Comparison of ENCODE assay signal across 16 cellular contexts in genomic region chr20:25643735-25644134, GRCh38. TPM values are rescaled to one million over a fixed set of nuclear protein-coding genes. Genes with fewer than 3 reads are reported as not detected.
DNase-seq lines count a peak whose midpoint lies in the region; ATAC-seq and TF ChIP-seq lines count a peak whose summit lies in the region.
"Had no signal": no experiment of that assay in that cellular context is flagged by ENCODE, and none has a peak within 500 bp of the region (broad histone marks: within the 10 kb centered on the region; RNA-seq: fewer than 3 reads in every experiment).

No MANE protein-coding gene starts in this region.

- H3K4me3 ChIP-seq in CD8-positive, alpha-beta T cell (ENCODE audit: low read depth, low read length): no peak overlapping the region
- H3K4me3 ChIP-seq in Jurkat, Clone E6-1 (ENCODE audit: low read length): no peak overlapping the region
- H3K4me3 ChIP-seq in suprapubic skin: no peak overlapping the region

- H3K36me3 Mint-ChIP-seq in activated CD8-positive, alpha-beta T cell treated with anti-CD3 and anti-CD28 coated beads for 36 hours (ENCODE audit: low read depth): peaks cover 24% of the 10 kb centered on the region
- H3K36me3 Mint-ChIP-seq in activated CD8-positive, alpha-beta T cell treated with anti-CD3 and anti-CD28 coated beads, Interleukin-2, amount 10 ng/mL, durations not matched to agents 7 days and 5 days (ENCODE audit: low read depth): peaks cover 12% of the 10 kb centered on the region
- peaks cover 21% of the 10 kb centered on the region for H3K36me3 Mint-ChIP-seq in CD8-positive, alpha-beta T cell
- H3K36me3 Mint-ChIP-seq in effector memory CD8-positive, alpha-beta T cell (ENCODE audit: insufficient read depth): peaks cover 2% of the 10 kb centered on the region

- H3K9me3 ChIP-seq in CD8-positive, alpha-beta T cell (ENCODE audit: low read length): no peaks in the 10 kb centered on the region
- no peaks in the 10 kb centered on the region for H3K9me3 ChIP-seq in suprapubic skin

- H3K36me3 ChIP-seq in CD8-positive, alpha-beta T cell (ENCODE audit: insufficient read depth, low read length): no peaks in the 10 kb centered on the region
- H3K36me3 ChIP-seq in suprapubic skin: peaks cover 28% of the 10 kb centered on the region

- no peak for TF ChIP-seq CTCF in activated CD8-positive, alpha-beta T cell treated with anti-CD3 and anti-CD28 coated beads for 36 hours (IDR thresholded peaks at IDR 0.05)
- no peak for TF ChIP-seq CTCF in CD8-positive, alpha-beta T cell (IDR thresholded peaks at IDR 0.05)
- TF ChIP-seq CTCF in suprapubic skin (IDR thresholded peaks at IDR 0.05): no peak

- peaks cover 3% of the 10 kb centered on the region for H3K4me1 ChIP-seq in CD8-positive, alpha-beta T cell (ENCODE audit: insufficient read depth, low read length)
- no peaks in the 10 kb centered on the region for H3K4me1 ChIP-seq in suprapubic skin

- peak overlapping the region; percentile 7 for H3K27ac Mint-ChIP-seq in activated CD8-positive, alpha-beta T cell treated with anti-CD3 and anti-CD28 coated beads for 36 hours
- H3K27ac Mint-ChIP-seq in activated CD8-positive, alpha-beta T cell treated with anti-CD3 and anti-CD28 coated beads, Interleukin-2, amount 10 ng/mL, durations not matched to agents 7 days and 5 days: no peak overlapping the region
- peak overlapping the region; percentile 3 for H3K27ac Mint-ChIP-seq in CD8-positive, alpha-beta T cell
- peak overlapping the region; percentile 6 to 24 for H3K27ac Mint-ChIP-seq in effector memory CD8-positive, alpha-beta T cell

- intact Hi-C loops in activated CD8-positive, alpha-beta T cell treated with anti-CD3 and anti-CD28 coated beads for 36 hours (cut with micrococcal nuclease): no loop called here
- intact Hi-C loops in CD8-positive, alpha-beta T cell (cut with DNase I, micrococcal nuclease): no loop called here

- POLR2A ChIA-PET in activated CD8-positive, alpha-beta T cell treated with anti-CD3 and anti-CD28 coated beads for 36 hours (lab: Charles Lee): interaction anchor here (1.0 kb wide), 1 partner anchor 48 kb away, joined by 3 read pairs; no protein-coding TSS in a partner anchor
- POLR2A ChIA-PET in activated CD8-positive, alpha-beta T cell treated with anti-CD3 and anti-CD28 coated beads, Interleukin-2, amount 10 ng/mL, durations not matched to agents 7 days and 5 days (lab: Charles Lee): no interaction called here
- POLR2A ChIA-PET in CD8-positive, alpha-beta T cell (lab: Charles Lee): no interaction called here

- no peaks in the 10 kb centered on the region for H3K27me3 Mint-ChIP-seq in activated CD8-positive, alpha-beta T cell treated with anti-CD3 and anti-CD28 coated beads for 36 hours
- no peaks in the 10 kb centered on the region for H3K27me3 Mint-ChIP-seq in activated CD8-positive, alpha-beta T cell treated with anti-CD3 and anti-CD28 coated beads, Interleukin-2, amount 10 ng/mL, durations not matched to agents 7 days and 5 days (ENCODE audit: low read depth)
- no peaks in the 10 kb centered on the region for H3K27me3 Mint-ChIP-seq in CD8-positive, alpha-beta T cell (ENCODE audit: low read depth)
- H3K27me3 Mint-ChIP-seq in effector memory CD8-positive, alpha-beta T cell: no peaks in the 10 kb centered on the region
- H3K27me3 Mint-ChIP-seq: IgD-negative memory B cell had no signal

- peaks cover 2% of the 10 kb centered on the region for H3K9me3 Mint-ChIP-seq in activated CD8-positive, alpha-beta T cell treated with anti-CD3 and anti-CD28 coated beads for 36 hours
- H3K9me3 Mint-ChIP-seq in activated CD8-positive, alpha-beta T cell treated with anti-CD3 and anti-CD28 coated beads, Interleukin-2, amount 10 ng/mL, durations not matched to agents 7 days and 5 days (ENCODE audit: insufficient read depth): no peaks in the 10 kb centered on the region
- H3K9me3 Mint-ChIP-seq in CD8-positive, alpha-beta T cell: no peaks in the 10 kb centered on the region
- no peaks in the 10 kb centered on the region for H3K9me3 Mint-ChIP-seq in effector memory CD8-positive, alpha-beta T cell

- DNase-seq in activated CD8-positive, alpha-beta T cell treated with anti-CD3 and anti-CD28 coated beads for 36 hours: peak; percentile 45
- no peak for DNase-seq in activated CD8-positive, alpha-beta T cell treated with anti-CD3 and anti-CD28 coated beads, Interleukin-2, amount 10 ng/mL, durations not matched to agents 7 days and 5 days
- peak in 1 of 7 experiments; percentile 23 for DNase-seq in CD8-positive, alpha-beta T cell
- peak; percentile 81 for DNase-seq in Jurkat, Clone E6-1 (ENCODE audit: low read depth, low spot score)
- peak in 2 of 3 experiments; percentile 1 to 2 for DNase-seq in effector memory CD8-positive, alpha-beta T cell
- DNase-seq in suprapubic skin (ENCODE audit: low spot score in 2 of 2) (no peak), NCI-H146 treated with DMSO at 0.1 percent for 48 hours (lab: John Stamatoyannopoulos, UW; ENCODE audit: unreplicated experiment) (no peak)
- no peak for DNase-seq in stimulated activated CD4-positive, alpha-beta T cell treated with anti-CD3 and anti-CD28 coated beads, Interleukin-1b, Interleukin-23, amount 100 ng/mL, for 48 hours
- DNase-seq: AML-193, C1 segment of cervical spinal cord, H7, Karpas-422, NCI-H1417, NCI-H187, NCI-H510A had no signal

- H3K27me3 ChIP-seq in CD8-positive, alpha-beta T cell (ENCODE audit: insufficient read depth, low read length): no peaks in the 10 kb centered on the region
- H3K27me3 ChIP-seq in suprapubic skin: no peaks in the 10 kb centered on the region

- H3K27ac ChIP-seq in CD8-positive, alpha-beta T cell (ENCODE audit: low read depth, low read length): no peak overlapping the region
- H3K27ac ChIP-seq in suprapubic skin: no peak overlapping the region

- TF ChIP-seq EP300 in suprapubic skin (IDR thresholded peaks at IDR 0.05): no peak

- ATAC-seq in activated CD8-positive, alpha-beta T cell treated with anti-CD3 and anti-CD28 coated beads for 36 hours: peak; percentile 75
- no peak for ATAC-seq in activated CD8-positive, alpha-beta T cell treated with anti-CD3 and anti-CD28 coated beads, Interleukin-2, amount 10 ng/mL, durations not matched to agents 7 days and 5 days
- peak; percentile 56 for ATAC-seq in CD8-positive, alpha-beta T cell
- ATAC-seq in effector memory CD8-positive, alpha-beta T cell (replicated peaks): peak; percentile 99

- TF ChIP-seq POLR2A in suprapubic skin (IDR thresholded peaks at IDR 0.05): no peak

- H3K4me3 Mint-ChIP-seq in activated CD8-positive, alpha-beta T cell treated with anti-CD3 and anti-CD28 coated beads for 36 hours: no peak overlapping the region
- H3K4me3 Mint-ChIP-seq in activated CD8-positive, alpha-beta T cell treated with anti-CD3 and anti-CD28 coated beads, Interleukin-2, amount 10 ng/mL, durations not matched to agents 7 days and 5 days: no peak overlapping the region
- H3K4me3 Mint-ChIP-seq in CD8-positive, alpha-beta T cell: no peak overlapping the region
- H3K4me3 Mint-ChIP-seq in effector memory CD8-positive, alpha-beta T cell: no peak overlapping the region
- H3K4me3 Mint-ChIP-seq: IgD-negative memory B cell had no signal

- CTCF ChIA-PET in activated CD8-positive, alpha-beta T cell treated with anti-CD3 and anti-CD28 coated beads for 36 hours (lab: Charles Lee): interaction anchor here (1.3 kb wide), 1 partner anchor 19 kb away, joined by 3 read pairs; no protein-coding TSS in a partner anchor
- CTCF ChIA-PET in activated CD8-positive, alpha-beta T cell treated with anti-CD3 and anti-CD28 coated beads, Interleukin-2, amount 10 ng/mL, durations not matched to agents 7 days and 5 days (lab: Charles Lee): interaction anchor here (0.8 kb wide), 1 partner anchor 32 kb away, joined by 3 read pairs; no protein-coding TSS in a partner anchor
- CTCF ChIA-PET in CD8-positive, alpha-beta T cell (lab: Charles Lee): interaction anchor here (1.5 kb wide), 1 partner anchor 14 kb away, joined by 3 read pairs; no protein-coding TSS in a partner anchor

- peaks cover 11% of the 10 kb centered on the region for H3K4me1 Mint-ChIP-seq in activated CD8-positive, alpha-beta T cell treated with anti-CD3 and anti-CD28 coated beads for 36 hours (ENCODE audit: low read depth)
- H3K4me1 Mint-ChIP-seq in activated CD8-positive, alpha-beta T cell treated with anti-CD3 and anti-CD28 coated beads, Interleukin-2, amount 10 ng/mL, durations not matched to agents 7 days and 5 days (ENCODE audit: low read depth): peaks cover 10% of the 10 kb centered on the region
- peaks cover 9% of the 10 kb centered on the region for H3K4me1 Mint-ChIP-seq in CD8-positive, alpha-beta T cell (ENCODE audit: low read depth)
- peaks cover 0 to 10% of the 10 kb centered on the region in 2 donors for H3K4me1 Mint-ChIP-seq in effector memory CD8-positive, alpha-beta T cell (ENCODE audit: low read depth in 2 of 2)

RNA-seq across cellular contexts. Expression of gene NANP, which starts 19.9 kb away (rescaled TPM):
- 1 to 10 TPM; 7.6 to 8.0 TPM for total RNA-seq in activated CD8-positive, alpha-beta T cell treated with anti-CD3 and anti-CD28 coated beads for 36 hours
- 1 to 10 TPM; 4.9 to 5.0 TPM for total RNA-seq in activated CD8-positive, alpha-beta T cell treated with anti-CD3 and anti-CD28 coated beads, Interleukin-2, amount 10 ng/mL, durations not matched to agents 7 days and 5 days
- 1 to 10 TPM; 2.0 to 2.2 TPM for total RNA-seq in CD8-positive, alpha-beta T cell
- polyA plus RNA-seq in Jurkat, Clone E6-1 (2012; ENCODE audit: insufficient read depth, insufficient read length): 7.7 TPM
- 1 to 10 TPM; 2.8 to 4.4 (median 3.5) TPM for total RNA-seq in suprapubic skin

RNA-seq across cellular contexts. Expression of gene ZNF337, which starts 52.9 kb away (rescaled TPM):
- total RNA-seq in activated CD8-positive, alpha-beta T cell treated with anti-CD3 and anti-CD28 coated beads for 36 hours: 10 to 100 TPM; 15.0 to 16.6 TPM
- total RNA-seq in activated CD8-positive, alpha-beta T cell treated with anti-CD3 and anti-CD28 coated beads, Interleukin-2, amount 10 ng/mL, durations not matched to agents 7 days and 5 days: 10 to 100 TPM; 16.6 to 16.8 TPM
- 10 to 100 TPM; 21.5 TPM for total RNA-seq in CD8-positive, alpha-beta T cell
- polyA plus RNA-seq in Jurkat, Clone E6-1 (2012; ENCODE audit: insufficient read depth, insufficient read length): 11.2 TPM
- total RNA-seq in suprapubic skin: 10 to 100 TPM in 2 of 4 donors, 1 to 10 TPM in 2; 7.5 to 17.1 (median 11.1) TPM

RNA-seq across cellular contexts. Expression of gene NINL, which starts 58.4 kb away (rescaled TPM):
- 1 to 10 TPM; 2.3 to 4.1 TPM for total RNA-seq in activated CD8-positive, alpha-beta T cell treated with anti-CD3 and anti-CD28 coated beads for 36 hours
- total RNA-seq in activated CD8-positive, alpha-beta T cell treated with anti-CD3 and anti-CD28 coated beads, Interleukin-2, amount 10 ng/mL, durations not matched to agents 7 days and 5 days: 1 to 10 TPM; 2.1 to 2.2 TPM
- total RNA-seq in CD8-positive, alpha-beta T cell: 1 to 10 TPM in 1 of 2 experiments, under 1 TPM in 1; 0.89 to 1.5 TPM
- 21.5 TPM for polyA plus RNA-seq in Jurkat, Clone E6-1 (2012; ENCODE audit: insufficient read depth, insufficient read length)
- total RNA-seq in suprapubic skin: 1 to 10 TPM; 2.0 to 6.9 (median 2.6) TPM

Comparison
In these comparisons a context has a peak if more than half of its experiments do, and no peak if none do; other contexts are left out.
1. DNase-seq: peak in activated CD8-positive, alpha-beta T cell treated with anti-CD3 and anti-CD28 coated beads for 36 hours (single experiment), Jurkat, Clone E6-1 (single experiment) and effector memory CD8-positive, alpha-beta T cell (2 of 3); none in activated CD8-positive, alpha-beta T cell treated with anti-CD3 and anti-CD28 coated beads, Interleukin-2, amount 10 ng/mL, durations not matched to agents 7 days and 5 days (single experiment), suprapubic skin (0 of 2), NCI-H146 treated with DMSO at 0.1 percent for 48 hours (single experiment) and stimulated activated CD4-positive, alpha-beta T cell treated with anti-CD3 and anti-CD28 coated beads, Interleukin-1b, Interleukin-23, amount 100 ng/mL, for 48 hours (single experiment).